Comparison of ENCODE assay signal across 8 cellular contexts in the genomic region with DNA sequence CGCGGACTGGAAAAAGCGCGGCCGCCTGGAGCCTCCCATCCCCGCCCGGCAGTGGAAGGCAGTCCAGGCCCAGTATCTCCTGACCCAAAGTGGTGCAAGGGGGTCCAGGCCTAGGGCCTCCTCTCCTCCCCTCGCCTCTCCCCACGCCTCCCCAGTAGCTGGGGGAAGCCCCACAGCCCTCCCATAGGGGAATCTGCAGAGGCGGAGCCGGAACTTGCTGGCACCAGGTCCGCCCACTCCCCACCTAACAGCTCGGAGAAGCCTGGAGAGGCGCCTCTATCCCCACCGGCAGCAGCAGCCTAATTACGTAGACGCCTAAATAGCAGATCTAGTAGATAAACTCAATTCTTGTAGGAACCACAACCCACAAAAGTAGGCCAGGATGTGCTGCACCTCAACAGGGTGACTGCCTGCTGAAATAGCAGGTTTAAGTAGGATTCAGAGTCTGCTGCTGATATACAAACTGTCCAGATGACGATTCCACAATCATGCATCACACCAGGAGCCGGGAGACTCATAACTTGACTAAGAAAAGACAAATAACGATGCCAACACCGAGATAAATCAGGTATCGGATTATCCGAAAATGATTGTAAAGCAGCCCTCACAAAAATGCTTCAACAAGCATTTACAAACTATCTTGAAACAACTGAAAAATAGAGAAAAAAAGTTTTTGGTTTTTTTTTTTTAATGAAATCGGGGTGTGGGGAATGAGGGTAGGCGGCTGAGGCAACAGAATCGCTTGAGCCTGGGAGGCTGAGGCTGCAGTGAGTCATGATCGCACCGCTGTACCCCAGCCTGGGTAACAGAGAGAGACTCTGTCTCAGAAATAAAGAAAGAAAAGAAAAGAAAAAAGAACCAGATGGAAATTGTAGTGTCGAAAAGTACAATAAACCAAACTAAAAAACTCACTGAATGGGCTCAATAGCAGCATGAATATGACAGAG. TPM values are rescaled to one million over a fixed set of nuclear protein-coding genes. Genes with fewer than 3 reads are reported as not detected.
DNase-seq lines count a peak whose midpoint lies in the region; ATAC-seq lines count a peak whose summit lies in the region.

No MANE protein-coding gene starts in this region.

- CTCF ChIA-PET in activated CD8-positive, alpha-beta memory T cell treated with anti-CD3 and anti-CD28 coated beads, Interleukin-2, amount 10 ng/mL, durations not matched to agents 7 days and 5 days (lab: Charles Lee), result interaction anchor here (0.8 to 1.3 kb wide), 5 partner anchors 9 to 41 kb away, joined by 3 to 7 read pairs (median 4); no protein-coding TSS in a partner anchor

- H3K9me3 ChIP-seq in HUES6 (ENCODE audit: control insufficient read depth, insufficient read depth, low read depth, low read length), result no peaks in the 10 kb centered on the region

- peak; percentile 94 for DNase-seq in activated CD8-positive, alpha-beta memory T cell treated with anti-CD3 and anti-CD28 coated beads, Interleukin-2, amount 10 ng/mL, durations not matched to agents 7 days and 5 days
- DNase-seq in immature natural killer cell, result peak; percentile 85 to 89 (median 87)
- peak; percentile 52 for DNase-seq in stimulated activated CD8-positive, alpha-beta memory T cell treated with anti-CD3 and anti-CD28 coated beads, Interleukin-7, amount 100 ng/mL, for 24 hours (ENCODE audit: low read depth)
- DNase-seq in globus pallidus (ENCODE audit: low spot score), result no peak
- DNase-seq in SIG-M5 (lab: John Stamatoyannopoulos, UW), result no peak

- ATAC-seq in activated CD8-positive, alpha-beta memory T cell treated with anti-CD3 and anti-CD28 coated beads, Interleukin-2, amount 10 ng/mL, durations not matched to agents 7 days and 5 days, result peak; percentile 94
- ATAC-seq in HG02763 (IDR thresholded peaks at IDR 0.05; ENCODE audit: unreplicated experiment) (no peak), HG02852 (IDR thresholded peaks at IDR 0.05; ENCODE audit: unreplicated experiment) (no peak)

- H3K27ac Mint-ChIP-seq in activated CD8-positive, alpha-beta memory T cell treated with anti-CD3 and anti-CD28 coated beads, Interleukin-2, amount 10 ng/mL, durations not matched to agents 7 days and 5 days, result peak overlapping the region; percentile 96
- H3K27ac Mint-ChIP-seq in immature natural killer cell, result peak overlapping the region; percentile 83 to 95 (median 92)

- H3K4me3 ChIP-seq in HUES6 (ENCODE audit: low read depth, low read length), result peak overlapping the region; percentile 11

- peak overlapping the region; percentile 74 for H3K4me3 Mint-ChIP-seq in activated CD8-positive, alpha-beta memory T cell treated with anti-CD3 and anti-CD28 coated beads, Interleukin-2, amount 10 ng/mL, durations not matched to agents 7 days and 5 days
- H3K4me3 Mint-ChIP-seq in immature natural killer cell, result peak overlapping the region; percentile 26 to 82 (median 73)

- H3K27me3 Mint-ChIP-seq in activated CD8-positive, alpha-beta memory T cell treated with anti-CD3 and anti-CD28 coated beads, Interleukin-2, amount 10 ng/mL, durations not matched to agents 7 days and 5 days, result no peaks in the 10 kb centered on the region
- H3K27me3 Mint-ChIP-seq in immature natural killer cell (ENCODE audit: low read depth in 3 of 3), result peaks cover 0 to 14% (median 2%) of the 10 kb centered on the region in 3 donors

- no peaks in the 10 kb centered on the region for H3K36me3 ChIP-seq in HUES6 (ENCODE audit: control insufficient read depth, insufficient read depth, low read length)

- H3K4me1 ChIP-seq in HUES6 (ENCODE audit: control insufficient read depth, insufficient read depth, low read length), result peaks cover 7% of the 10 kb centered on the region

- no peaks in the 10 kb centered on the region for H3K9me3 Mint-ChIP-seq in activated CD8-positive, alpha-beta memory T cell treated with anti-CD3 and anti-CD28 coated beads, Interleukin-2, amount 10 ng/mL, durations not matched to agents 7 days and 5 days (ENCODE audit: low read depth)
- no peaks in the 10 kb centered on the region for H3K9me3 Mint-ChIP-seq in immature natural killer cell

- H3K27ac ChIP-seq in HUES6 (ENCODE audit: low read depth, low read length), result no peak overlapping the region

- H3K36me3 Mint-ChIP-seq in activated CD8-positive, alpha-beta memory T cell treated with anti-CD3 and anti-CD28 coated beads, Interleukin-2, amount 10 ng/mL, durations not matched to agents 7 days and 5 days, result peaks cover 1% of the 10 kb centered on the region
- H3K36me3 Mint-ChIP-seq in immature natural killer cell, result no peaks in the 10 kb centered on the region

- H3K9ac ChIP-seq in HUES6 (ENCODE audit: low read length), result no peak overlapping the region

- peaks cover 6% of the 10 kb centered on the region; the same call in 1 of the 2 replicates for H3K27me3 ChIP-seq in HUES6 (ENCODE audit: control insufficient read depth, insufficient read depth, low read length)

- H3K4me1 Mint-ChIP-seq in activated CD8-positive, alpha-beta memory T cell treated with anti-CD3 and anti-CD28 coated beads, Interleukin-2, amount 10 ng/mL, durations not matched to agents 7 days and 5 days, result peaks cover 37% of the 10 kb centered on the region
- H3K4me1 Mint-ChIP-seq in immature natural killer cell, result peaks cover 21 to 22% of the 10 kb centered on the region in 2 donors

RNA-seq across cellular contexts. Expression of a gene that starts 11.4 kb away (rescaled TPM):
- total RNA-seq in activated CD8-positive, alpha-beta memory T cell treated with anti-CD3 and anti-CD28 coated beads, Interleukin-2, amount 10 ng/mL, durations not matched to agents 7 days and 5 days, result 10 to 100 TPM; 49.9 to 56.6 TPM
- polyA plus RNA-seq in immature natural killer cell, result 1 to 10 TPM; 1.5 to 4.5 (median 2.1) TPM

RNA-seq across cellular contexts. Expression of a gene that starts 14.6 kb away (rescaled TPM):
- 10 to 100 TPM; 24.1 to 25.7 TPM for total RNA-seq in activated CD8-positive, alpha-beta memory T cell treated with anti-CD3 and anti-CD28 coated beads, Interleukin-2, amount 10 ng/mL, durations not matched to agents 7 days and 5 days
- 1 to 10 TPM; 4.1 to 9.7 (median 4.6) TPM for polyA plus RNA-seq in immature natural killer cell

Comparison
In these comparisons a context has a peak if more than half of its experiments do, and no peak if none do; other contexts are left out.
1. DNase-seq: peak in activated CD8-positive, alpha-beta memory T cell treated with anti-CD3 and anti-CD28 coated beads, Interleukin-2, amount 10 ng/mL, durations not matched to agents 7 days and 5 days (single experiment), immature natural killer cell (3 of 3) and stimulated activated CD8-positive, alpha-beta memory T cell treated with anti-CD3 and anti-CD28 coated beads, Interleukin-7, amount 100 ng/mL, for 24 hours (single experiment); none in globus pallidus (single experiment) and SIG-M5 (single experiment).